Comparison of ENCODE assay signal across 1 cellular context in the genomic region with DNA sequence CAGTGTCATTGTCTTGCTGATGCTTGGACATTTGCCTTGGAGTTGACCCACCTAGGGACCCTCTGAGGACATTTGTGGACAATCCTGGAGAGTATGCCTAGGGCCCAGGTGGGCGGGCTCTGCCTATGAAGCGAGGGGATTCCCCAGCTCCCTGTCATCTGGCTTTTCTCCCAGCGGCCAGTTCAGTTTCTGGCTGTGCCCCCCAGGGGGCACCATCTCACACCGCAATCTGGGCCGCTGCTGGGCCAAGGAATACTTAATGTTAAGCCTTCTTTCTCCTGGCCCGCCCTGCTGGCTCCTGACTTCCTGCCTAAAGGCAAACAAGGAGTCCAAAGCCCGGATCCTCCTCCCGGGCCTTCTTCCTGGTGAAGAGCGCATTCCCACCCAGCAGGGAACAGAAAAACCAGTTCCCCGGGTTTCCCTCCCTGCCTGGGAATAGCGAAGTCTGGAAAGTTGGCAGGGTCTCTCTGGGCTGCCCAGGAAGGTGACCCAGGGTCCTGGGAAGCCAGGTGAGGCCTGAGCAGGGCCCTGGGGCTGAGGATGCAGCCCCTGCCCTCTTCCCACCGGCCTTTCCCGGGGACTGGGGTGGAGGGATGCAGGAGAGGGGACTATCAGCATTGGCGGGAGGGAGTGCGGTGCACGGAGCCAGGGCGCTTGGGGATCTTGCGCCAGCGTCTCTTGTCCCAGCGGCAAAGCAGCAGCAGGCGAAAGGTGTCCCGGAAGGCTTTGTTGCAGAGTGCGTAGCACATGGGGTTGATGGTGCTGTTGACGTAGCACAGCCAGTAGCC.
TF ChIP-seq lines count a peak whose summit lies in the region.

No MANE protein-coding gene starts in this region.

TF ChIP-seq in H1, 55 proteins besides CTCF, POLR2A, EP300 and RAD21 (continues in another document):
- TF ChIP-seq KDM1A (IDR thresholded peaks at IDR 0.05; ENCODE audit: borderline replicate concordance, low read length) (peak; percentile 69), EZH2 (IDR thresholded peaks at IDR 0.05; ENCODE audit: low read depth, low read length, severe bottlenecking) (no peak), USF2 (IDR thresholded peaks at IDR 0.05; ENCODE audit: low read length) (no peak), SIX5 (IDR thresholded peaks at IDR 0.05; ENCODE audit: low read depth, low read length) (no peak), SP2 (IDR thresholded peaks at IDR 0.05; ENCODE audit: low read length) (no peak), RNF2 (IDR thresholded peaks at IDR 0.05; ENCODE audit: borderline replicate concordance, low read depth, low read length, missing control alignments, poor library complexity, severe bottlenecking) (no peak), CTBP2 (IDR thresholded peaks at IDR 0.05; ENCODE audit: borderline replicate concordance, insufficient read depth, insufficient read length, low read length) (peak; percentile 75), NANOG (IDR thresholded peaks at IDR 0.05; ENCODE audit: insufficient read depth, low read depth, low read length, poor library complexity, severe bottlenecking) (no peak), SAP30 (IDR thresholded peaks at IDR 0.05; ENCODE audit: insufficient read depth, insufficient replicate concordance, low read length) (no peak), KDM4A (IDR thresholded peaks at IDR 0.05; ENCODE audit: low read depth, low read length, severe bottlenecking) (no peak), CHD7 (IDR thresholded peaks at IDR 0.05; ENCODE audit: insufficient replicate concordance, low read length) (no peak), NRF1 (IDR thresholded peaks at IDR 0.05; ENCODE audit: low read depth, low read length) (no peak), TAF1 (IDR thresholded peaks at IDR 0.05; ENCODE audit: low read depth, low read length) (no peak; the same call in 1 of the 2 replicates), PHF8 (conservative IDR thresholded peaks at IDR 0.05; ENCODE audit: low read depth, low read length) (0 out of 2 replicates have a peak, but pooled peaks have one; percentile 47), SIN3A (conservative IDR thresholded peaks at IDR 0.05 in 1 of 2, IDR thresholded peaks at IDR 0.05 in 1 of 2; ENCODE audit: low read depth in 1 of 2, low read length in 2 of 2) (peak in 1 of 2 experiments; percentile 59; a peak in 2 of 4 replicates), CBX5 (IDR thresholded peaks at IDR 0.05; ENCODE audit: low read depth, low read length) (no peak), JUN (IDR thresholded peaks at IDR 0.05; ENCODE audit: low read depth, low read length) (no peak), POLR2AphosphoS5 (IDR thresholded peaks at IDR 0.05; ENCODE audit: low read depth, low read length) (no peak), TBP (IDR thresholded peaks at IDR 0.05; ENCODE audit: low read depth, low read length) (peak; percentile 73), RXRA (IDR thresholded peaks at IDR 0.05; ENCODE audit: insufficient read depth, low read depth, low read length) (no peak), TCF12 (IDR thresholded peaks at IDR 0.05; ENCODE audit: low read depth, low read length) (0 out of 2 replicates have a peak, but pooled peaks have one; percentile 13), BCL11A (IDR thresholded peaks at IDR 0.05; ENCODE audit: low read depth in 2 of 2, low read length in 2 of 2) (no peak), RBBP5 (IDR thresholded peaks at IDR 0.05; ENCODE audit: borderline replicate concordance, low read depth, low read length) (peak; percentile 100), JUND (IDR thresholded peaks at IDR 0.05; ENCODE audit: low read length) (peak; percentile 63), EGR1 (IDR thresholded peaks at IDR 0.05; ENCODE audit: borderline replicate concordance, low read depth, low read length) (no peak; the same call in 1 of the 2 replicates), CBX8 (IDR thresholded peaks at IDR 0.05; ENCODE audit: borderline replicate concordance, low read depth, low read length) (no peak), CHD2 (IDR thresholded peaks at IDR 0.05; ENCODE audit: low read length) (peak; percentile 54; the same call in 1 of the 2 replicates), TAF7 (optimal IDR thresholded peaks at IDR 0.05; ENCODE audit: borderline replicate concordance, low read depth, low read length) (peak; percentile 75), SP4 (IDR thresholded peaks at IDR 0.05; ENCODE audit: low read length) (peak; percentile 33; the same call in 1 of the 2 replicates), SIRT6 (IDR thresholded peaks at IDR 0.05; ENCODE audit: low read length) (no peak), SRF (IDR thresholded peaks at IDR 0.05; ENCODE audit: low read depth, low read length) (no peak), YY1 (IDR thresholded peaks at IDR 0.05; ENCODE audit: low read depth, low read length) (peak; percentile 76; the same call in 1 of the 2 replicates), BACH1 (IDR thresholded peaks at IDR 0.05; ENCODE audit: low read length) (no peak), ASH2L (IDR thresholded peaks at IDR 0.05; ENCODE audit: low read length) (peak; percentile 99), HDAC6 (IDR thresholded peaks at IDR 0.05; ENCODE audit: low read depth, low read length) (no peak), BRCA1 (IDR thresholded peaks at IDR 0.05; ENCODE audit: low read depth, low read length) (no peak), FOSL1 (IDR thresholded peaks at IDR 0.05; ENCODE audit: insufficient read depth, low read depth, low read length) (no peak), RFX5 (IDR thresholded peaks at IDR 0.05; ENCODE audit: borderline replicate concordance, low read depth, low read length) (0 out of 2 replicates have a peak, but pooled peaks have one; percentile 23), GABPA (IDR thresholded peaks at IDR 0.05; ENCODE audit: borderline replicate concordance, insufficient read depth, low read length) (peak; percentile 50; the same call in 1 of the 2 replicates), KDM5A (IDR thresholded peaks at IDR 0.05; ENCODE audit: low read length) (no peak), MAFK (IDR thresholded peaks at IDR 0.05; ENCODE audit: low read depth, low read length) (no peak), POU5F1 (IDR thresholded peaks at IDR 0.05; ENCODE audit: low read depth, low read length) (no peak), HDAC2 (IDR thresholded peaks at IDR 0.05; ENCODE audit: borderline replicate concordance in 1 of 2, low read depth in 2 of 2, low read length in 2 of 2) (peak; percentile 48 to 74; a peak in 1 of 4 replicates), SP1 (IDR thresholded peaks at IDR 0.05; ENCODE audit: low read depth, low read length) (peak; percentile 90), ZNF274 (IDR thresholded peaks at IDR 0.05; ENCODE audit: borderline replicate concordance, extremely low read depth, low read length) (no peak), CEBPB (IDR thresholded peaks at IDR 0.05; ENCODE audit: low read depth, low read length) (no peak), GTF2F1 (IDR thresholded peaks at IDR 0.05; ENCODE audit: borderline replicate concordance, low read depth, low read length) (no peak), TEAD4 (IDR thresholded peaks at IDR 0.05; ENCODE audit: low read depth, low read length) (peak; percentile 87), SUZ12 (IDR thresholded peaks at IDR 0.05; ENCODE audit: low read length) (no peak), CHD1 (IDR thresholded peaks at IDR 0.05; ENCODE audit: low read depth, low read length) (no peak), ATF2 (IDR thresholded peaks at IDR 0.05; ENCODE audit: low read length) (peak; percentile 71; the same call in 1 of the 2 replicates)
- TF ChIP-seq, protein P1, sequence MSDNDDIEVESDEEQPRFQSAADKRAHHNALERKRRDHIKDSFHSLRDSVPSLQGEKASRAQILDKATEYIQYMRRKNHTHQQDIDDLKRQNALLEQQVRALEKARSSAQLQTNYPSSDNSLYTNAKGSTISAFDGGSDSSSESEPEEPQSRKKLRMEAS (IDR thresholded peaks at IDR 0.05), result peak; percentile 68
- TF ChIP-seq, protein P2, sequence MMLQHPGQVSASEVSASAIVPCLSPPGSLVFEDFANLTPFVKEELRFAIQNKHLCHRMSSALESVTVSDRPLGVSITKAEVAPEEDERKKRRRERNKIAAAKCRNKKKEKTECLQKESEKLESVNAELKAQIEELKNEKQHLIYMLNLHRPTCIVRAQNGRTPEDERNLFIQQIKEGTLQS (IDR thresholded peaks at IDR 0.05; ENCODE audit: insufficient read depth, low read depth, low read length), result no peak
- TF ChIP-seq, protein P3, sequence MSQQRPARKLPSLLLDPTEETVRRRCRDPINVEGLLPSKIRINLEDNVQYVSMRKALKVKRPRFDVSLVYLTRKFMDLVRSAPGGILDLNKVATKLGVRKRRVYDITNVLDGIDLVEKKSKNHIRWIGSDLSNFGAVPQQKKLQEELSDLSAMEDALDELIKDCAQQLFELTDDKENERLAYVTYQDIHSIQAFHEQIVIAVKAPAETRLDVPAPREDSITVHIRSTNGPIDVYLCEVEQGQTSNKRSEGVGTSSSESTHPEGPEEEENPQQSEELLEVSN (IDR thresholded peaks at IDR 0.05), result no peak; the same call in 1 of the 2 replicates
